ENCODE assay signal across 12 cellular contexts in the genomic region with DNA sequence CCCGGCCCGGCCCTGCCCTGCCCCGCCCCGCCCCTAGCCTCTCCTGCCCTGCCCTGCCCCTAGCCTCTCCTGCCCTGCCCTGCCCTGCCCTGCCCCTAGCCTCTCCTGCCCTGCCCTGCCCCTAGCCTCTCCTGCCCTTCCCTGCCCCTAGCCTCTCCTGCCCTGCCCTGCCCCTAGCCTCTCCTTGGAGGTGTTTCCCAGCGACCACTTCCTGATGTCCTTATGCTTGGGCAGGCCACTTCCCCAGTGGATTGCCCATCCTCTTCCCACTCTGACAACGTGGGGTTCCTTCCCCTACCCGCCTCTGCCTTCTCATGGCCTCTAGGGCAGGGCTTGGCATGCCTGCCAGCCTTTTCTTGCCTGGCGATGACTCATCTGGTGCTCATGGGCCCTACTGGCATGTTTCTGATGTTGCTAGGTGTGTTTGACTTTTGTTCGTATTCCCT. TPM values are rescaled to one million over a fixed set of nuclear protein-coding genes. Genes with fewer than 3 reads are reported as not detected.
DNase-seq lines count a peak whose midpoint lies in the region; ATAC-seq, FAIRE-seq and TF ChIP-seq lines count a peak whose summit lies in the region.
"Had no signal": no experiment of that assay in that cellular context is flagged by ENCODE, and none has a peak within 500 bp of the region (broad histone marks: within the 10 kb centered on the region; RNA-seq: fewer than 3 reads in every experiment).

No MANE protein-coding gene starts in this region.

- no peaks in the 10 kb centered on the region for H3K27me3 ChIP-seq in astrocyte (ENCODE audit: insufficient read depth, low read length)
- H3K27me3 ChIP-seq in lower lobe of right lung (ENCODE audit: low read depth), result no peaks in the 10 kb centered on the region
- no peaks in the 10 kb centered on the region for H3K27me3 ChIP-seq in PC-3 (ENCODE audit: low read length)
- H3K27me3 ChIP-seq: BLaER1, neural progenitor cell had no signal

- H3K79me2 ChIP-seq in astrocyte (ENCODE audit: insufficient read depth, low read length) (no peaks in the 10 kb centered on the region), PC-3 (ENCODE audit: low read length) (no peaks in the 10 kb centered on the region)

- H3K9me3 ChIP-seq in astrocyte (ENCODE audit: insufficient read depth, low read depth, low read length) (no peaks in the 10 kb centered on the region), lower lobe of right lung (no peaks in the 10 kb centered on the region), PC-3 (ENCODE audit: low read length) (no peaks in the 10 kb centered on the region)
- H3K9me3 ChIP-seq: BLaER1 had no signal

- H3K9me3 Mint-ChIP-seq in HFFc6 (no peaks in the 10 kb centered on the region), astrocyte (ENCODE audit: unreplicated experiment) (no peaks in the 10 kb centered on the region)
- H3K9me3 Mint-ChIP-seq in T-helper 2 cell treated with Interferon-gamma antibody and Interleukin-4, amounts not matched to agents 5 μg/mL and 100 μg/mL, for 36 hours, result no peaks in the 10 kb centered on the region
- H3K9me3 Mint-ChIP-seq: neural progenitor cell had no signal

- intact Hi-C loops in lower lobe of right lung (cut with DNase I), result no loop called here
- intact Hi-C loops in PC-3 (cut with micrococcal nuclease), result no loop called here

- H3K4me3 Mint-ChIP-seq in HFFc6 (no peak overlapping the region), astrocyte (ENCODE audit: unreplicated experiment) (no peak overlapping the region)
- H3K4me3 Mint-ChIP-seq in T-helper 2 cell treated with Interferon-gamma antibody and Interleukin-4, amounts not matched to agents 5 μg/mL and 100 μg/mL, for 36 hours, result no peak overlapping the region
- H3K4me3 Mint-ChIP-seq: neural progenitor cell had no signal

- H2AFZ ChIP-seq in astrocyte (ENCODE audit: low read depth, low read length), result peak overlapping the region; percentile 41
- H2AFZ ChIP-seq in PC-3 (ENCODE audit: low read length), result no peak overlapping the region
- H2AFZ ChIP-seq: neural progenitor cell had no signal

- no peak overlapping the region for H3K9ac ChIP-seq in astrocyte (ENCODE audit: low read length)
- H3K9ac ChIP-seq in PC-3 (ENCODE audit: low read length), result no peak overlapping the region
- H3K9ac ChIP-seq: BLaER1, neural progenitor cell had no signal

- TF ChIP-seq CTCF in HFFc6 (IDR thresholded peaks at IDR 0.05), result no peak
- no peak for TF ChIP-seq CTCF in astrocyte (IDR thresholded peaks at IDR 0.05; ENCODE audit: insufficient read depth, low read depth, low read length)
- no peak for TF ChIP-seq CTCF in lower lobe of right lung (IDR thresholded peaks at IDR 0.05)
- no peak for TF ChIP-seq CTCF in PC-3 (conservative IDR thresholded peaks at IDR 0.05; ENCODE audit: low read depth, low read length)

- no peak overlapping the region for H3K27ac Mint-ChIP-seq in HFFc6
- no peak overlapping the region for H3K27ac Mint-ChIP-seq in astrocyte (ENCODE audit: unreplicated experiment)
- no peak overlapping the region for H3K27ac Mint-ChIP-seq in T-helper 2 cell treated with Interferon-gamma antibody and Interleukin-4, amounts not matched to agents 5 μg/mL and 100 μg/mL, for 36 hours
- H3K27ac Mint-ChIP-seq: neural progenitor cell had no signal

- CTCF ChIA-PET in PC-3 (lab: Charles Lee), result no interaction called here

- no peaks in the 10 kb centered on the region for H4K20me1 ChIP-seq in astrocyte (ENCODE audit: insufficient read depth, low read length)
- no peaks in the 10 kb centered on the region for H4K20me1 ChIP-seq in PC-3 (ENCODE audit: low read length)
- H4K20me1 ChIP-seq: BLaER1 had no signal

- H3K27ac ChIP-seq in astrocyte (ENCODE audit: low read depth, low read length) (no peak overlapping the region), lower lobe of right lung (no peak overlapping the region), PC-3 (ENCODE audit: low read length) (no peak overlapping the region)
- H3K27ac ChIP-seq: BLaER1, neural progenitor cell had no signal

- no peak for FAIRE-seq in astrocyte (lab: Jason Lieb, UNC)

- no peaks in the 10 kb centered on the region for H3F3A ChIP-seq in PC-3 (ENCODE audit: low read length, unreplicated experiment)

- peaks cover 3% of the 10 kb centered on the region for H3K4me1 ChIP-seq in astrocyte (ENCODE audit: insufficient read depth, low read length)
- no peaks in the 10 kb centered on the region for H3K4me1 ChIP-seq in lower lobe of right lung
- no peaks in the 10 kb centered on the region for H3K4me1 ChIP-seq in PC-3 (ENCODE audit: insufficient read depth, low read length)
- H3K4me1 ChIP-seq: BLaER1, neural progenitor cell had no signal

- H3K36me3 ChIP-seq in astrocyte (ENCODE audit: insufficient read depth, low read length) (no peaks in the 10 kb centered on the region), lower lobe of right lung (peaks cover 33% of the 10 kb centered on the region), PC-3 (ENCODE audit: low read depth, low read length) (no peaks in the 10 kb centered on the region)

- H3K4me3 ChIP-seq in astrocyte (ENCODE audit: insufficient read depth, low read depth, low read length), result no peak overlapping the region
- no peak overlapping the region for H3K4me3 ChIP-seq in lower lobe of right lung
- no peak overlapping the region for H3K4me3 ChIP-seq in PC-3 (ENCODE audit: low read length)
- H3K4me3 ChIP-seq: BLaER1, neural progenitor cell had no signal

- POLR2A ChIA-PET in PC-3 (lab: Charles Lee; ENCODE audit: unreplicated experiment), result no interaction called here

- H3K27me3 Mint-ChIP-seq in HFFc6 (ENCODE audit: insufficient read depth) (peaks cover 12% of the 10 kb centered on the region), astrocyte (ENCODE audit: low read depth, unreplicated experiment) (no peaks in the 10 kb centered on the region)
- no peaks in the 10 kb centered on the region for H3K27me3 Mint-ChIP-seq in T-helper 2 cell treated with Interferon-gamma antibody and Interleukin-4, amounts not matched to agents 5 μg/mL and 100 μg/mL, for 36 hours (ENCODE audit: low read depth)

- DNase-seq in A172 (ENCODE audit: low spot score) (peak; percentile 84), HFFc6 (peak; percentile 11), astrocyte (ENCODE audit: low read depth) (no peak), lower lobe of right lung (peak; percentile 82), PC-3 (no peak), SHP77 (lab: John Stamatoyannopoulos, UW) (no peak), NCI-H1436 treated with DMSO at 0.1 percent for 48 hours (lab: John Stamatoyannopoulos, UW) (no peak)
- DNase-seq in T-helper 2 cell treated with Interferon-gamma antibody and Interleukin-4, amounts not matched to agents 5 μg/mL and 100 μg/mL, for 36 hours (ENCODE audit: low spot score), result no peak
- DNase-seq: erythroblast; stimulated activated naive CD8-positive, alpha-beta T cell treated with anti-CD3 and anti-CD28 coated beads, Interleukin-15, Interleukin-2, amounts not matched to agents 100 U/mL and 50 U/mL, for 24 hours had no signal

- ATAC-seq in lower lobe of right lung (peak; percentile 94 to 97), PC-3 (no peak)
- ATAC-seq: stimulated activated naive CD8-positive, alpha-beta T cell treated with anti-CD3 and anti-CD28 coated beads, Interleukin-15, Interleukin-2, amounts not matched to agents 100 U/mL and 50 U/mL, for 24 hours had no signal

- no peak overlapping the region for H3K4me2 ChIP-seq in astrocyte (ENCODE audit: low read length)
- H3K4me2 ChIP-seq in PC-3 (ENCODE audit: low read length), result no peak overlapping the region
- H3K4me2 ChIP-seq: BLaER1, neural progenitor cell had no signal

- H3K36me3 Mint-ChIP-seq in HFFc6 (ENCODE audit: low read depth) (no peaks in the 10 kb centered on the region), astrocyte (ENCODE audit: low read depth, unreplicated experiment) (peaks cover 12% of the 10 kb centered on the region)
- peaks cover 9% of the 10 kb centered on the region for H3K36me3 Mint-ChIP-seq in T-helper 2 cell treated with Interferon-gamma antibody and Interleukin-4, amounts not matched to agents 5 μg/mL and 100 μg/mL, for 36 hours (ENCODE audit: low read depth)

- no TSS peak for BruUV-seq in PC-3 (replicated peaks; lab: Mats Ljungman, UMichigan)

- H3K4me1 Mint-ChIP-seq in HFFc6 (ENCODE audit: low read depth) (peaks cover 6% of the 10 kb centered on the region), astrocyte (ENCODE audit: low read depth, unreplicated experiment) (peaks cover 8% of the 10 kb centered on the region)
- no peaks in the 10 kb centered on the region for H3K4me1 Mint-ChIP-seq in T-helper 2 cell treated with Interferon-gamma antibody and Interleukin-4, amounts not matched to agents 5 μg/mL and 100 μg/mL, for 36 hours (ENCODE audit: low read depth)
- H3K4me1 Mint-ChIP-seq: neural progenitor cell had no signal

- no peaks in the 10 kb centered on the region for H3K9me2 ChIP-seq in PC-3 (replicated peaks; ENCODE audit: low read length)

RNA-seq across cellular contexts. Expression of a gene that starts 21.2 kb away (rescaled TPM):
- 28.0 and 31.4 TPM in 2 replicates for total RNA-seq in A172 (2014; rRNA removed; shearing (Covaris generic))
- under 1 TPM in 3 of 6 experiments, not detected in 3; 0.15 to 0.52 (median 0.28) TPM for total RNA-seq in HFFc6 (2021; fragmentation: NEBNext Ultra II Directional; extraction: Animal tissue kit (Norgen Biotek cat#: 25700))
- total RNA-seq in astrocyte (24.3 and 29.9 TPM in 2 replicates), lower lobe of right lung (33.3 TPM), PC-3 (2014; rRNA removed) (not detected in 2 replicates)

RNA-seq across cellular contexts. Expression of a gene that starts 24.6 kb away (rescaled TPM):
- total RNA-seq in A172 (2014; rRNA removed; shearing (Covaris generic)), result 35.0 and 38.4 TPM in 2 replicates
- total RNA-seq in HFFc6 (2021; fragmentation: NEBNext Ultra II Directional; extraction: Animal tissue kit (Norgen Biotek cat#: 25700)), result 10 to 100 TPM; 72.9 to 96.2 (median 84.5) TPM
- total RNA-seq in astrocyte (134 and 140 TPM in 2 replicates), lower lobe of right lung (169 TPM), PC-3 (2014; rRNA removed) (not detected in 2 replicates)

Comparison
In these comparisons a context has a peak if more than half of its experiments do, and no peak if none do; other contexts are left out.
1. DNase-seq: peak in A172 (single experiment), HFFc6 (single experiment) and lower lobe of right lung (single experiment); none in astrocyte (single experiment), T-helper 2 cell treated with Interferon-gamma antibody and Interleukin-4, amounts not matched to agents 5 μg/mL and 100 μg/mL, for 36 hours (single experiment), PC-3 (single experiment), SHP77 (0 of 2) and NCI-H1436 treated with DMSO at 0.1 percent for 48 hours (single experiment).
2. RNA of a gene that starts 21.2 kb away (total RNA-seq): 33.3 TPM in lower lobe of right lung (single experiment), 28.0 to 31.4 TPM in A172 and 24.3 to 29.9 TPM in astrocyte; 0.15 to 0.52 TPM in HFFc6 and not detected in PC-3; every median in the first group is over 10 times any median in the second.
3. RNA of a gene that starts 24.6 kb away (total RNA-seq): 169 TPM in lower lobe of right lung (single experiment), 134 to 140 TPM in astrocyte, 72.9 to 96.2 TPM in HFFc6 and 35.0 to 38.4 TPM in A172; not detected in PC-3; every median in the first group is over 10 times any median in the second.